ENCODE assay signal across 8 cellular contexts in the genomic region with DNA sequence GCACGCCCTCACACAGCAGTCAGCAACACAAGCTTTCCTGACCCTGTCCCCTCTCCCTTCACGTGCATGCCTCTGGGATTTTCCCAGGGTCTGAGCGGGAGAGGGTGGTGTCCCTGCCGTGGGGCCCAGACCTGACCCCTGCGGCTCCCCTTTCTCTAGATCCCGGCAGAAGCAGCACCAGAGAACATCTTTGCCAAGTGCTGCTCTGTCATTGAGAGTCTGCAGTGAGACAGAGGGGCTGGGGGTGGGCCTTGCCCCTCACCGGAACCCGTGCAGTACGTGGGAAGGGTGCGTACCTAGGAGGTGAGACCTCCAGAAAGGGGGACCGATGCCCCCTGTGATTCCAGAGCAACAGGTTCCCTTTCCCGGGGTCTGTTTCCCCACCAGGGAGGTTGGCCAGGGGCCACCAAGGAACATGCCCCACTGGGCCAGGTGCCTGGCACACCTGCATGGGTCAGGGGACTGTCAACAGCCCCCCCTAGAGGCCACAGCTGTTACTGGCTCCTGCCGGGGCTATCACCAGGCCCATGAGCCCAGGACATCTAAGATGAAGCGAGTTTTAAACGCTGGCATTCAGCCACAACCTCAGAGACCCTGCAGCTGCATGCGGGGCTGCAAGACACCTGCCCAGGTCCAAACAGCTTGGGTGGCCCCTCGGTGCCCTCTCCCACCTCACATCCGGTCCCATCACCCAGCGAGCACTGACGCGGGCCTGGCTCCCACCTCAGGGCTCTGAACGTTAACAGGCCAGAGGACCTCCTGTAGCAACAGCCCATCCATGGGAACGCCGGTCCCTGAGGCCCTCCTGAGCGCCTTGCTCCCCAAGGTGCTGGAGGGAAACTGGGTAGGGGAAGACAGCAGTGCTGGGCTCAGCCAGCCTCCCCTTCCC. TPM values are rescaled to one million over a fixed set of nuclear protein-coding genes. Genes with fewer than 3 reads are reported as not detected.
A peak's percentile ranks its signal among the peaks of the same experiment; 100 is the strongest.
DNase-seq lines count a peak whose midpoint lies in the region; ATAC-seq and TF ChIP-seq lines count a peak whose summit lies in the region.

No MANE protein-coding gene starts in this region.

- peak; percentile 59 for ATAC-seq in body of pancreas
- ATAC-seq in lower lobe of right lung: peak; percentile 68 to 72
- no peak for ATAC-seq in thoracic aorta (ENCODE audit: insufficient number of reproducible peaks, low FRiP score, low read depth)
- ATAC-seq in HG03571 (IDR thresholded peaks at IDR 0.05; ENCODE audit: unreplicated experiment): no peak

- TF ChIP-seq CTCF in body of pancreas (IDR thresholded peaks at IDR 0.05) (peak in 6 of 7 experiments; percentile 33 to 42 (median 33)), lower lobe of right lung (IDR thresholded peaks at IDR 0.05) (peak; percentile 55), thoracic aorta (IDR thresholded peaks at IDR 0.05) (peak; percentile 41)

- H3K4me3 ChIP-seq in body of pancreas (no peak overlapping the region), lower lobe of right lung (no peak overlapping the region), thoracic aorta (no peak overlapping the region)

- H3K27me3 ChIP-seq in body of pancreas (no peaks in the 10 kb centered on the region), lower lobe of right lung (ENCODE audit: low read depth) (no peaks in the 10 kb centered on the region), thoracic aorta (replicated peaks; ENCODE audit: insufficient read depth) (no peaks in the 10 kb centered on the region)

- H3K9me3 ChIP-seq in body of pancreas: no peaks in the 10 kb centered on the region
- no peaks in the 10 kb centered on the region for H3K9me3 ChIP-seq in lower lobe of right lung
- H3K9me3 ChIP-seq in thoracic aorta: no peaks in the 10 kb centered on the region

- no peak for TF ChIP-seq POLR2A in body of pancreas (IDR thresholded peaks at IDR 0.05)

- DNase-seq in activated T-cell treated with anti-CD3 and anti-CD28 coated beads for 1 hour (ENCODE audit: low read depth) (peak; percentile 35), activated T-cell treated with anti-CD3 and anti-CD28 coated beads for 4 hours (no peak), RPMI8226 (peak; percentile 65), body of pancreas (peak; percentile 39 to 65 (median 58)), lower lobe of right lung (no peak), thoracic aorta (ENCODE audit: low spot score) (no peak), GM19238 (ENCODE audit: insufficient read length, low spot score) (no peak)

- H3K36me3 ChIP-seq in body of pancreas (replicated peaks in 1 of 2; ENCODE audit: insufficient read depth in 1 of 2, low read depth in 2 of 2) (peaks cover 26 to 27% of the 10 kb centered on the region in 2 donors), lower lobe of right lung (peaks cover 43% of the 10 kb centered on the region), thoracic aorta (peaks cover 34% of the 10 kb centered on the region)

- H3K4me1 ChIP-seq in body of pancreas: no peaks in the 10 kb centered on the region
- no peaks in the 10 kb centered on the region for H3K4me1 ChIP-seq in lower lobe of right lung
- H3K4me1 ChIP-seq in thoracic aorta (ENCODE audit: control insufficient read depth in 1 of 2, low read depth in 2 of 2): no peaks in the 10 kb centered on the region

- WGBS in body of pancreas, 2 donors: 50 to 57% methylated on average over 7 to 25 of the region's 25 CpGs

- no peak overlapping the region for H3K27ac ChIP-seq in body of pancreas
- peak overlapping the region; percentile 56 for H3K27ac ChIP-seq in lower lobe of right lung
- H3K27ac ChIP-seq in thoracic aorta: no peak overlapping the region

- intact Hi-C loops in body of pancreas (cut with DNase I) (no loop called here), lower lobe of right lung (cut with DNase I) (no loop called here)

RNA-seq across cellular contexts. Expression of a gene that starts 12.3 kb away (rescaled TPM):
- total RNA-seq in body of pancreas (10 to 100 TPM; 54.0 to 83.4 TPM), lower lobe of right lung (173 TPM), thoracic aorta (100 to 1,000 TPM in 1 of 2 donors, 10 to 100 TPM in 1; 98.4 to 111 TPM)

RNA-seq across cellular contexts. Expression of a gene that starts 19.4 kb away (rescaled TPM):
- total RNA-seq in body of pancreas (10 to 100 TPM; 37.4 to 51.1 TPM), lower lobe of right lung (49.4 TPM), thoracic aorta (10 to 100 TPM; 22.7 to 27.7 TPM)

RNA-seq across cellular contexts. Expression of a gene that starts 21.2 kb away (rescaled TPM):
- total RNA-seq in body of pancreas (not detected), lower lobe of right lung (not detected), thoracic aorta (under 1 TPM in 1 of 2 donors, not detected in 1; 0.71 TPM)

RNA-seq across cellular contexts. Expression of a gene that starts 36.6 kb away (rescaled TPM):
- 1 to 10 TPM in 1 of 2 donors, under 1 TPM in 1; 0.52 to 8.6 TPM for total RNA-seq in body of pancreas
- 2.2 TPM for total RNA-seq in lower lobe of right lung
- 1 to 10 TPM; 1.4 to 2.8 TPM for total RNA-seq in thoracic aorta

RNA-seq across cellular contexts. Expression of a gene that starts 39.8 kb away (rescaled TPM):
- total RNA-seq in body of pancreas: 10 to 100 TPM; 41.2 to 64.6 TPM
- 61.5 TPM for total RNA-seq in lower lobe of right lung
- total RNA-seq in thoracic aorta: 10 to 100 TPM; 29.1 to 37.6 TPM

Comparison
In these comparisons a context has a peak if more than half of its experiments do, and no peak if none do; other contexts are left out.
1. DNase-seq: peak in activated T-cell treated with anti-CD3 and anti-CD28 coated beads for 1 hour (single experiment), RPMI8226 (single experiment) and body of pancreas (4 of 4); none in activated T-cell treated with anti-CD3 and anti-CD28 coated beads for 4 hours (single experiment), lower lobe of right lung (single experiment), thoracic aorta (single experiment) and GM19238 (single experiment).
2. ATAC-seq: peak in body of pancreas (single experiment) and lower lobe of right lung (2 of 2); none in thoracic aorta (single experiment) and HG03571 (single experiment).
3. Peak in every context shown above with its lines, with median percentiles within 50 percentile points of each other: CTCF ChIP-seq.